In the genomic region with DNA sequence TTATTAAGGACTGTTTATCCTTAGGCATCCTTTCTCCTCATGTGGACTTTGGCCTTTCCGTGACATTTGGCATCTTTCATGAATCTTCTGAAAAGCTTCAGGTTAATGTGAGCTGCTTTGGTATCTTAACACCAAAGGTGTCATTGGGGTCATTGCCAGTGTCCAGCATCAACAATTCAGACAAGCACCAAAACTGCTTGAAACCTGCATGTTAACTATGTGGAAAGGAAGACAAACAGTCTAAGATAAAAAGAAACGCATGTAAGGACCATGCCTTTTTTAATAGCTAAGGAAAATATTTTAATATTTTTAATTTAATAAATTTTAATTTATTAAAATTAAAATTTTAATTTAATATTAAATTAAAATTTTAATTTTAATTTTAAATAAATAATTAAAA, we compare ENCODE assay signal across 2 cellular contexts.
TF ChIP-seq lines count a peak whose summit lies in the region.

No MANE protein-coding gene starts in this region.

TF ChIP-seq in GM12891, 5 proteins besides CTCF, POLR2A, EP300 and RAD21:
- TF ChIP-seq POU2F2 (IDR thresholded peaks at IDR 0.05; ENCODE audit: low read depth, low read length) (no peak), SPI1 (IDR thresholded peaks at IDR 0.05; ENCODE audit: low read depth, low read length) (no peak), POLR2AphosphoS5 (IDR thresholded peaks at IDR 0.05; ENCODE audit: low read depth, low read length) (no peak), TAF1 (IDR thresholded peaks at IDR 0.05; ENCODE audit: low read depth, low read length) (no peak), PAX5 (IDR thresholded peaks at IDR 0.05; ENCODE audit: insufficient read depth, low read length, severe bottlenecking) (no peak)

TF ChIP-seq in K562, 482 proteins besides CTCF, POLR2A, EP300 and RAD21:
- TF ChIP-seq, protein P1, sequence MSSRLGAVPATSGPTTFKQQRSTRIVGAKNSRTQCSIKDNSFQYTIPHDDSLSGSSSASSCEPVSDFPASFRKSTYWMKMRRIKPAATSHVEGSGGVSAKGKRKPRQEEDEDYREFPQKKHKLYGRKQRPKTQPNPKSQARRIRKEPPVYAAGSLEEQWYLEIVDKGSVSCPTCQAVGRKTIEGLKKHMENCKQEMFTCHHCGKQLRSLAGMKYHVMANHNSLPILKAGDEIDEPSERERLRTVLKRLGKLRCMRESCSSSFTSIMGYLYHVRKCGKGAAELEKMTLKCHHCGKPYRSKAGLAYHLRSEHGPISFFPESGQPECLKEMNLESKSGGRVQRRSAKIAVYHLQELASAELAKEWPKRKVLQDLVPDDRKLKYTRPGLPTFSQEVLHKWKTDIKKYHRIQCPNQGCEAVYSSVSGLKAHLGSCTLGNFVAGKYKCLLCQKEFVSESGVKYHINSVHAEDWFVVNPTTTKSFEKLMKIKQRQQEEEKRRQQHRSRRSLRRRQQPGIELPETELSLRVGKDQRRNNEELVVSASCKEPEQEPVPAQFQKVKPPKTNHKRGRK (tag; IDR thresholded peaks at IDR 0.05): 0 out of 2 replicates have a peak, but pooled peaks have one; percentile 6
- TF ChIP-seq SLC30A9 (CRISPR knock-in tag; IDR thresholded peaks at IDR 0.05): no peak
